In genomic region chr4:10164877-10165283, GRCh38 we compare ENCODE assay signal across 8 cellular contexts.
DNase-seq lines count a peak whose midpoint lies in the region; ATAC-seq and TF ChIP-seq lines count a peak whose summit lies in the region.

No MANE protein-coding gene starts in this region.

- DNase-seq in EH (ENCODE audit: low read depth) (peak; percentile 71), HuH-7 (ENCODE audit: low spot score) (peak; percentile 36), adipocyte (ENCODE audit: low read depth) (peak; percentile 48), hippocampal formation (lab: John Stamatoyannopoulos, UW) (peak; percentile 6 to 25), tibial artery (peak in 1 of 2 donors; percentile 66), cortex of kidney (lab: John Stamatoyannopoulos, UW) (no peak)
- DNase-seq in NK-92 treated with Interleukin-12 subunit alpha and Interleukin-12 subunit beta, amount 100 ng/mL, for 24 hours (lab: John Stamatoyannopoulos, UW), result no peak

- no peak overlapping the region for H3K27ac ChIP-seq in tibial artery

- no peak for ATAC-seq in HG02678 (IDR thresholded peaks at IDR 0.05; ENCODE audit: unreplicated experiment)

- H3K9ac ChIP-seq in adipocyte (ENCODE audit: low read length), result no peak overlapping the region

- no peak overlapping the region for H3K4me3 ChIP-seq in adipocyte (ENCODE audit: low read length)
- no peak overlapping the region for H3K4me3 ChIP-seq in tibial artery

- no peaks in the 10 kb centered on the region for H3K9me3 ChIP-seq in adipocyte (ENCODE audit: control insufficient read depth, low read length)
- no peaks in the 10 kb centered on the region for H3K9me3 ChIP-seq in tibial artery

- H3K27me3 ChIP-seq in adipocyte (replicated peaks; ENCODE audit: control insufficient read depth, insufficient read depth, low read length), result peaks cover 6% of the 10 kb centered on the region
- H3K27me3 ChIP-seq in tibial artery, result no peaks in the 10 kb centered on the region

- intact Hi-C loops in tibial artery (cut with DNase I; ENCODE audit: low total_unique reads), result no loop called here

- H3K4me1 ChIP-seq in adipocyte (ENCODE audit: control insufficient read depth, insufficient read depth, low read length), result peaks cover 20% of the 10 kb centered on the region
- H3K4me1 ChIP-seq in tibial artery, result peaks cover 0 to 9% (median 0%) of the 10 kb centered on the region in 4 donors

- peak; percentile 57 to 59 for TF ChIP-seq CTCF in tibial artery (IDR thresholded peaks at IDR 0.05)

- no peaks in the 10 kb centered on the region for H3K36me3 ChIP-seq in adipocyte (ENCODE audit: control insufficient read depth, insufficient read depth, low read length, severe bottlenecking)
- H3K36me3 ChIP-seq in tibial artery, result no peaks in the 10 kb centered on the region

Comparison
In these comparisons a context has a peak if more than half of its experiments do, and no peak if none do; other contexts are left out.
1. DNase-seq: peak in EH (single experiment), HuH-7 (single experiment), adipocyte (single experiment) and hippocampal formation (2 of 2); none in cortex of kidney (single experiment) and NK-92 treated with Interleukin-12 subunit alpha and Interleukin-12 subunit beta, amount 100 ng/mL, for 24 hours (single experiment).